In the genomic region with DNA sequence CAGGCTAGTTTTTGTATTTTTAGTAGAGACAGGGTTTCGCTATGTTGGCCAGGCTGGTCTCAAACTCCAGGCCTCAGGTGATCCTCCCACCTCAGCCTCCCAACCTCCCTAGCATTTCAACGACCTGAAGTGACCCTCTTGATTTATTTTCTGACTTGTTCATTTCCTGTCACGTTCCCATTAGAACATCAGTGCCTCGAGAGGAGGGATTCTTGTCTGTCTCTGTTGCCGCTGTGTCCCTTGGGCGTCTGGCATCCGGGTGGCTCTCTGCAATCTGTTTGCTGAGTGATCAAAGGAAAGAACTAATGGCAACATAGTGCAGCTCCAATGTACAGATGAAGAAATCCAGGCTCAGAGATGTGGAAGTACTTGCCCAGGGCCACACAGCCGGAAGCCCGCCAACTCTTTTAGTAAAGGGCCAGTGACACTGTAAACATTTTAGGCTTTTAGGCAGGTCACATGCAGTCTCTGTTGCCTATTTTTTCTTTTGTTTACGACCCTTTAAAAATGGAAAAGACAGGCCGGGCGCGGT, we compare ENCODE assay signal across 13 cellular contexts. TPM values are rescaled to one million over a fixed set of nuclear protein-coding genes. Genes with fewer than 3 reads are reported as not detected.
DNase-seq lines count a peak whose midpoint lies in the region; ATAC-seq and TF ChIP-seq lines count a peak whose summit lies in the region.
"Had no signal": no experiment of that assay in that cellular context is flagged by ENCODE, and none has a peak within 500 bp of the region (broad histone marks: within the 10 kb centered on the region; RNA-seq: fewer than 3 reads in every experiment).

No MANE protein-coding gene starts in this region.

- CTCF ChIA-PET in activated CD8-positive, alpha-beta T cell treated with anti-CD3 and anti-CD28 coated beads for 36 hours (lab: Charles Lee), result no interaction called here

- H3K9ac ChIP-seq in Karpas-422 (ENCODE audit: low read length), result no peak overlapping the region

- H3K27ac ChIP-seq in ascending aorta (peak overlapping the region; percentile 0 to 4), psoas muscle (peak overlapping the region; percentile 47), Karpas-422 (ENCODE audit: low read length) (no peak overlapping the region)

- no peak for ATAC-seq in psoas muscle
- ATAC-seq in GM21360 (IDR thresholded peaks at IDR 0.05; ENCODE audit: unreplicated experiment), result no peak
- no peak for ATAC-seq in activated CD8-positive, alpha-beta T cell treated with anti-CD3 and anti-CD28 coated beads for 36 hours
- ATAC-seq: stimulated activated effector memory CD8-positive, alpha-beta T cell treated with anti-CD3 and anti-CD28 coated beads, Interleukin-12 subunit alpha, Interleukin-12 subunit beta, amount 100 ng/mL, for 72 hours had no signal

- WGBS in psoas muscle, 3 donors, result 61 to 65% (median 62%) methylated on average over 13 of the region's 13 CpGs

- no peaks in the 10 kb centered on the region for H3K36me3 ChIP-seq in BE2C
- H3K36me3 ChIP-seq in ascending aorta, result peaks cover 10 to 12% of the 10 kb centered on the region in 2 donors
- peaks cover 0 to 4% of the 10 kb centered on the region in 2 donors for H3K36me3 ChIP-seq in psoas muscle (ENCODE audit: insufficient read depth in 1 of 2, low read depth in 1 of 2)
- no peaks in the 10 kb centered on the region for H3K36me3 ChIP-seq in Karpas-422 (ENCODE audit: insufficient read depth, low read length)

- no peaks in the 10 kb centered on the region for H3K36me3 Mint-ChIP-seq in activated CD8-positive, alpha-beta T cell treated with anti-CD3 and anti-CD28 coated beads for 36 hours (ENCODE audit: low read depth)

- H3K9me3 Mint-ChIP-seq in activated CD8-positive, alpha-beta T cell treated with anti-CD3 and anti-CD28 coated beads for 36 hours, result no peaks in the 10 kb centered on the region
- H3K9me3 Mint-ChIP-seq: memory B cell; neural crest cell; stimulated activated effector memory CD8-positive, alpha-beta T cell treated with anti-CD3 and anti-CD28 coated beads, Interleukin-12 subunit alpha, Interleukin-12 subunit beta, amount 100 ng/mL, for 72 hours had no signal

- H3K27me3 Mint-ChIP-seq in activated CD8-positive, alpha-beta T cell treated with anti-CD3 and anti-CD28 coated beads for 36 hours, result no peaks in the 10 kb centered on the region
- H3K27me3 Mint-ChIP-seq: memory B cell had no signal

- no peaks in the 10 kb centered on the region for H3K9me2 ChIP-seq in Karpas-422 (replicated peaks; ENCODE audit: insufficient read depth, low read length)

- POLR2A ChIA-PET in activated CD8-positive, alpha-beta T cell treated with anti-CD3 and anti-CD28 coated beads for 36 hours (lab: Charles Lee), result no interaction called here

- H3K79me2 ChIP-seq in Karpas-422 (ENCODE audit: low read length), result no peaks in the 10 kb centered on the region

- H3K27me3 ChIP-seq in BE2C (no peaks in the 10 kb centered on the region), ascending aorta (no peaks in the 10 kb centered on the region), psoas muscle (ENCODE audit: insufficient read depth in 3 of 3, low read length in 2 of 3) (no peaks in the 10 kb centered on the region), Karpas-422 (ENCODE audit: low read length) (no peaks in the 10 kb centered on the region)

- H3K4me1 Mint-ChIP-seq in activated CD8-positive, alpha-beta T cell treated with anti-CD3 and anti-CD28 coated beads for 36 hours (ENCODE audit: low read depth), result no peaks in the 10 kb centered on the region
- H3K4me1 Mint-ChIP-seq: neural crest cell; stimulated activated effector memory CD8-positive, alpha-beta T cell treated with anti-CD3 and anti-CD28 coated beads, Interleukin-12 subunit alpha, Interleukin-12 subunit beta, amount 100 ng/mL, for 72 hours had no signal

- H3K9me3 ChIP-seq in BE2C (no peaks in the 10 kb centered on the region), ascending aorta (no peaks in the 10 kb centered on the region), psoas muscle (no peaks in the 10 kb centered on the region), Karpas-422 (ENCODE audit: low read length) (no peaks in the 10 kb centered on the region)

- H3K4me1 ChIP-seq in BE2C (no peaks in the 10 kb centered on the region), ascending aorta (peaks cover 0 to 6% of the 10 kb centered on the region in 2 donors), psoas muscle (peaks cover 21% of the 10 kb centered on the region), Karpas-422 (ENCODE audit: low read length) (no peaks in the 10 kb centered on the region)

- H3K4me2 ChIP-seq in Karpas-422 (ENCODE audit: low read depth, low read length, poor library complexity, severe bottlenecking), result no peak overlapping the region

- DNase-seq in BE2C (peak; percentile 50), HuH-7 (ENCODE audit: low spot score) (peak; percentile 81), ascending aorta (ENCODE audit: low spot score in 2 of 2) (no peak), psoas muscle (peak in 1 of 2 donors; percentile 53), Karpas-422 (no peak)
- no peak for DNase-seq in activated CD4-positive, alpha-beta T cell treated with anti-CD3 and anti-CD28 coated beads, Interleukin-2, amount 50 U/mL, for 1 hour
- DNase-seq in activated CD8-positive, alpha-beta T cell treated with anti-CD3 and anti-CD28 coated beads for 36 hours, result no peak
- DNase-seq: activated naive CD4-positive, alpha-beta T cell treated with anti-CD3 and anti-CD28 coated beads, Interleukin-2, amount 50 U/mL, for 16 hours; effector CD4-positive, alpha-beta T cell had no signal

- intact Hi-C loops in ascending aorta (cut with DNase I) (no loop called here), psoas muscle (cut with DNase I) (no loop called here)
- intact Hi-C loops in activated CD8-positive, alpha-beta T cell treated with anti-CD3 and anti-CD28 coated beads for 36 hours (cut with micrococcal nuclease), result no loop called here

- no peak overlapping the region for H3K4me3 ChIP-seq in BE2C (ENCODE audit: low read depth, low read length)
- H3K4me3 ChIP-seq in ascending aorta, result no peak overlapping the region
- no peak overlapping the region for H3K4me3 ChIP-seq in psoas muscle
- H3K4me3 ChIP-seq in Karpas-422 (ENCODE audit: low read length), result no peak overlapping the region

- no peak overlapping the region for H3K27ac Mint-ChIP-seq in activated CD8-positive, alpha-beta T cell treated with anti-CD3 and anti-CD28 coated beads for 36 hours
- H3K27ac Mint-ChIP-seq: memory B cell; stimulated activated effector memory CD8-positive, alpha-beta T cell treated with anti-CD3 and anti-CD28 coated beads, Interleukin-12 subunit alpha, Interleukin-12 subunit beta, amount 100 ng/mL, for 72 hours had no signal

- no peak overlapping the region for H2AFZ ChIP-seq in Karpas-422 (ENCODE audit: low read length)

- TF ChIP-seq CTCF in BE2C (IDR thresholded peaks at IDR 0.05; ENCODE audit: low read depth, low read length), result no peak
- TF ChIP-seq CTCF in ascending aorta (IDR thresholded peaks at IDR 0.05), result no peak
- no peak for TF ChIP-seq CTCF in psoas muscle (IDR thresholded peaks at IDR 0.05)
- TF ChIP-seq CTCF in activated CD8-positive, alpha-beta T cell treated with anti-CD3 and anti-CD28 coated beads for 36 hours (IDR thresholded peaks at IDR 0.05), result no peak

- H3K4me3 Mint-ChIP-seq in activated CD8-positive, alpha-beta T cell treated with anti-CD3 and anti-CD28 coated beads for 36 hours, result no peak overlapping the region
- H3K4me3 Mint-ChIP-seq: memory B cell; neural crest cell; stimulated activated effector memory CD8-positive, alpha-beta T cell treated with anti-CD3 and anti-CD28 coated beads, Interleukin-12 subunit alpha, Interleukin-12 subunit beta, amount 100 ng/mL, for 72 hours had no signal

- H4K20me1 ChIP-seq in Karpas-422 (ENCODE audit: insufficient read depth, low read depth, low read length), result no peaks in the 10 kb centered on the region

RNA-seq across cellular contexts. Expression of a gene that starts 47.5 kb away (rescaled TPM):
- polyA plus RNA-seq in BE2C (2012; ENCODE audit: insufficient read depth, insufficient read length, low read depth), result 20.6 TPM
- 194 TPM for total RNA-seq in ascending aorta
- 100 to 1,000 TPM; 209 to 439 (median 325) TPM for total RNA-seq in psoas muscle
- 100 to 1,000 TPM in 2 of 3 donors, 10 to 100 TPM in 1; 100.0 to 270 (median 165) TPM for polyA plus RNA-seq in psoas muscle
- 0.82 and 4.4 TPM in 2 replicates for total RNA-seq in Karpas-422 (2014; rRNA removed; shearing (Covaris generic); ENCODE audit: low replicate concordance)
- total RNA-seq in activated CD8-positive, alpha-beta T cell treated with anti-CD3 and anti-CD28 coated beads for 36 hours, result 10 to 100 TPM; 19.0 to 20.8 TPM

Comparison
In these comparisons a context has a peak if more than half of its experiments do, and no peak if none do; other contexts are left out.
1. DNase-seq: peak in BE2C (single experiment) and HuH-7 (single experiment); none in ascending aorta (0 of 2), activated CD4-positive, alpha-beta T cell treated with anti-CD3 and anti-CD28 coated beads, Interleukin-2, amount 50 U/mL, for 1 hour (single experiment), Karpas-422 (single experiment) and activated CD8-positive, alpha-beta T cell treated with anti-CD3 and anti-CD28 coated beads for 36 hours (single experiment).